In the genomic region with DNA sequence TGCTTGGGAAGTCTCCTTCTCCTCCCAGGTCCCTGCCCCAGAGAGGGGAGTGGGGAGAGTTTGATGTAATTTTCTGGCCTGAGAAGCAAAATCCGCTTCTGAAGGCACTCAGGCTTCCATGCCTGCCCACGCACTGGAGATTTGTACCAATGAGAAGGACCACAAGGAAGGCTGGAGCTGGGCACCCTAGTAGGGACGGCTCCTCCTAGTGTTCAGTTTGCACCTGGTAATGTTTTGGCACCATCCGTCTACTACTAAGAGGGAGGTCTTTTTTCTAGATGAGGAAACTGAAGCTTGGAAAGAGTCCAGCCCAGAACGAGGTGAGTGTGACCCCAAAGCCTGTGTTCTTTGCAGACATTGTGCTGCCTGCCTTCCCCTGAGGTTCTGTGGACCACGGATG, we compare ENCODE assay signal across 13 cellular contexts.
DNase-seq lines count a peak whose midpoint lies in the region; ATAC-seq, FAIRE-seq and TF ChIP-seq lines count a peak whose summit lies in the region.
"Had no signal": no experiment of that assay in that cellular context is flagged by ENCODE, and none has a peak within 500 bp of the region (broad histone marks: within the 10 kb centered on the region; RNA-seq: fewer than 3 reads in every experiment).

No MANE protein-coding gene starts in this region.

- no peaks in the 10 kb centered on the region for H3F3A ChIP-seq in MM.1S (ENCODE audit: insufficient read depth, low read length)

- H3K27me3 ChIP-seq in HepG2 (ENCODE audit: control insufficient read depth in 1 of 2, insufficient read depth in 2 of 2, low read length in 2 of 2) (peaks cover 1 to 3% of the 10 kb centered on the region in 2 experiments; a peak in 1 of 5 replicates), right lobe of liver (no peaks in the 10 kb centered on the region), MM.1S (replicated peaks; ENCODE audit: insufficient read depth, low read length) (peaks cover 5% of the 10 kb centered on the region), GM12878 (replicated peaks in 1 of 2; ENCODE audit: control insufficient read depth in 2 of 2, insufficient read depth in 2 of 2, low read length in 1 of 2) (peaks cover 0 to 4% of the 10 kb centered on the region in 2 experiments; a peak in 1 of 4 replicates), upper lobe of right lung (peaks cover 31% of the 10 kb centered on the region)
- H3K27me3 ChIP-seq: BE2C had no signal

- H3K36me3 ChIP-seq in HepG2 (replicated peaks in 1 of 2; ENCODE audit: control insufficient read depth in 1 of 2, insufficient read depth in 2 of 2, low read length in 2 of 2), result no peaks in the 10 kb centered on the region
- H3K36me3 ChIP-seq in right lobe of liver, result no peaks in the 10 kb centered on the region
- H3K36me3 ChIP-seq in MM.1S (replicated peaks; ENCODE audit: insufficient read depth, low read length), result no peaks in the 10 kb centered on the region
- H3K36me3 ChIP-seq in GM12878 (ENCODE audit: control insufficient read depth in 2 of 2, insufficient read depth in 2 of 2, low read length in 1 of 2), result no peaks in the 10 kb centered on the region
- no peaks in the 10 kb centered on the region for H3K36me3 ChIP-seq in upper lobe of right lung
- H3K36me3 ChIP-seq: BE2C, tibial artery had no signal

- POLR2A ChIA-PET in HepG2 (lab: Yijun Ruan, JAX) (no interaction called here), GM12878 (lab: Charles Lee) (no interaction called here)

- no peak for TF ChIP-seq EP300 in HepG2 (IDR thresholded peaks at IDR 0.05; ENCODE audit: low read depth in 2 of 2, low read length in 2 of 2)
- no peak for TF ChIP-seq EP300 in HepG2 (CRISPR knock-in tag; IDR thresholded peaks at IDR 0.05; ENCODE audit: borderline replicate concordance)
- TF ChIP-seq EP300 in GM12878 (IDR thresholded peaks at IDR 0.05; ENCODE audit: borderline replicate concordance in 1 of 2, control insufficient read depth in 1 of 2, low read depth in 2 of 2, low read length in 2 of 2), result no peak

- H2AFZ ChIP-seq in HepG2 (ENCODE audit: low read length) (no peak overlapping the region), MM.1S (ENCODE audit: low read length) (no peak overlapping the region), GM12878 (ENCODE audit: control insufficient read depth, low read depth, low read length) (no peak overlapping the region)

- peak; percentile 68 for ATAC-seq in HepG2
- ATAC-seq in right lobe of liver, result no peak
- no peak for ATAC-seq in GM12878
- no peak for ATAC-seq in upper lobe of right lung
- no peak for ATAC-seq in HG02798 (IDR thresholded peaks at IDR 0.05; ENCODE audit: poor library complexity, unreplicated experiment)

- RAD21 ChIA-PET in GM12878 (lab: Charles Lee; ENCODE audit: unreplicated experiment), result no interaction called here

- intact Hi-C loops in HepG2 (cut with micrococcal nuclease; ENCODE audit: unreplicated experiment) (no loop called here), right lobe of liver (cut with DNase I) (no loop called here), GM12878 (cut with micrococcal nuclease; ENCODE audit: unreplicated experiment) (no loop called here), upper lobe of right lung (cut with DNase I) (no loop called here)

- H3K4me3 ChIP-seq in HepG2 (replicated peaks in 1 of 3; ENCODE audit: insufficient read depth in 1 of 3, low read depth in 2 of 3, low read length in 3 of 3) (no peak overlapping the region), right lobe of liver (no peak overlapping the region), MM.1S (ENCODE audit: low read length) (no peak overlapping the region), GM12878 (no peak overlapping the region), upper lobe of right lung (no peak overlapping the region)
- H3K4me3 ChIP-seq: tibial artery had no signal

- DNase-seq in HepG2 (ENCODE audit: low spot score) (peak; percentile 16), right lobe of liver (no peak), MM.1S (peak; percentile 7), GM12878 (ENCODE audit: low read depth, low spot score) (no peak), upper lobe of right lung (no peak), midbrain (lab: John Stamatoyannopoulos, UW) (no peak), GF-D8 (lab: John Stamatoyannopoulos, UW) (no peak)
- DNase-seq: BE2C, immature natural killer cell, NCI-H2029 treated with DMSO at 0.1 percent for 48 hours had no signal

- no peak for FAIRE-seq in HepG2 (lab: Jason Lieb, UNC)
- no peak for FAIRE-seq in GM12878 (lab: Jason Lieb, UNC)
- FAIRE-seq: GM19239 had no signal

- no peak for TF ChIP-seq POLR2A in HepG2 (IDR thresholded peaks at IDR 0.05; ENCODE audit: insufficient read depth in 1 of 2, low read depth in 2 of 2, low read length in 2 of 2)
- TF ChIP-seq POLR2A in right lobe of liver (IDR thresholded peaks at IDR 0.05), result no peak
- TF ChIP-seq POLR2A in GM12878 (IDR thresholded peaks at IDR 0.05; ENCODE audit: low read depth, low read length), result no peak

- no peaks in the 10 kb centered on the region for H3K9me2 ChIP-seq in MM.1S (replicated peaks; ENCODE audit: insufficient read depth, low read length)

- SMC1A ChIA-PET in GM12878 (lab: Charles Lee; ENCODE audit: uncharacterized antibody, unreplicated experiment), result no interaction called here

- H3K9me3 ChIP-seq in HepG2 (ENCODE audit: low read length), result no peaks in the 10 kb centered on the region
- no peaks in the 10 kb centered on the region for H3K9me3 ChIP-seq in right lobe of liver
- no peaks in the 10 kb centered on the region for H3K9me3 ChIP-seq in MM.1S (replicated peaks; ENCODE audit: insufficient read depth, low read length)
- H3K9me3 ChIP-seq in GM12878 (replicated peaks; ENCODE audit: control insufficient read depth, insufficient read depth, low read length), result no peaks in the 10 kb centered on the region
- H3K9me3 ChIP-seq in upper lobe of right lung, result no peaks in the 10 kb centered on the region
- H3K9me3 ChIP-seq: BE2C, tibial artery had no signal

- CTCF ChIA-PET in HepG2 (lab: Yijun Ruan, JAX; ENCODE audit: low intra/inter-chr PET ratio, low total read pairs) (no interaction called here), GM12878 (lab: Yijun Ruan, JAX) (no interaction called here)

- H3K4me1 ChIP-seq in HepG2 (ENCODE audit: insufficient read depth, low read length) (no peaks in the 10 kb centered on the region), right lobe of liver (no peaks in the 10 kb centered on the region), MM.1S (ENCODE audit: low read length) (no peaks in the 10 kb centered on the region), GM12878 (ENCODE audit: control insufficient read depth, insufficient read depth, low read length) (peaks cover 4% of the 10 kb centered on the region; the same call in 1 of the 2 replicates), upper lobe of right lung (no peaks in the 10 kb centered on the region)
- H3K4me1 ChIP-seq: BE2C, tibial artery had no signal

- 0% methylated on average over 3 of the region's 6 CpGs for WGBS in HepG2 (ENCODE audit: low lambda C conversion rate)
- WGBS in right lobe of liver (ENCODE audit: insufficient coverage, low coverage, low lambda C conversion rate, missing lambda C conversion rate), result 45% methylated on average over 4 of the region's 6 CpGs
- 17% methylated on average over 6 of the region's 6 CpGs for WGBS in GM12878 (ENCODE audit: insufficient coverage, insufficient replicate concordance, low lambda C conversion rate, missing lambda C conversion rate)

- BruUV-seq in HepG2 (replicated peaks; lab: Mats Ljungman, UMichigan), result no TSS peak
- no TSS peak for BruUV-seq in GM12878 (replicated peaks; lab: Mats Ljungman, UMichigan)

- no peak overlapping the region for H3K9ac ChIP-seq in HepG2 (ENCODE audit: insufficient read depth, low read depth, low read length)
- H3K9ac ChIP-seq in MM.1S (ENCODE audit: low read length), result no peak overlapping the region
- no peak overlapping the region for H3K9ac ChIP-seq in GM12878 (ENCODE audit: control insufficient read depth, insufficient read depth, low read length)

- no peak for TF ChIP-seq RAD21 in HepG2 (CRISPR knock-in tag; IDR thresholded peaks at IDR 0.05)
- no peak for TF ChIP-seq RAD21 in GM12878 (IDR thresholded peaks at IDR 0.05; ENCODE audit: insufficient read depth, low read depth, low read length)

- H4K20me1 ChIP-seq in HepG2 (ENCODE audit: insufficient read depth, low read length), result no peaks in the 10 kb centered on the region
- no peaks in the 10 kb centered on the region for H4K20me1 ChIP-seq in MM.1S (ENCODE audit: insufficient read depth, low read length)
- no peaks in the 10 kb centered on the region for H4K20me1 ChIP-seq in GM12878 (ENCODE audit: control insufficient read depth, insufficient read depth)

- H3K4me2 ChIP-seq in HepG2 (ENCODE audit: low read depth, low read length) (no peak overlapping the region), MM.1S (ENCODE audit: low read depth, low read length) (no peak overlapping the region), GM12878 (ENCODE audit: control insufficient read depth, insufficient read depth) (no peak overlapping the region)

- TF ChIP-seq CTCF in HepG2 (CRISPR knock-in tag; IDR thresholded peaks at IDR 0.05) (peak; percentile 26; the same call in 1 of the 2 replicates), right lobe of liver (IDR thresholded peaks at IDR 0.05) (peak in 1 of 4 donors; percentile 8), MM.1S (IDR thresholded peaks at IDR 0.05; ENCODE audit: low read length) (peak; percentile 38), GM12878 (IDR thresholded peaks at IDR 0.05 in 2 of 3, conservative IDR thresholded peaks at IDR 0.05 in 1 of 3; ENCODE audit: control insufficient read depth in 2 of 3, extremely low read depth in 1 of 3, insufficient read depth in 1 of 3, low read depth in 3 of 3, low read length in 3 of 3) (peak in 2 of 3 experiments; percentile 20 to 32; a peak in 2 of 6 replicates), upper lobe of right lung (IDR thresholded peaks at IDR 0.05) (peak; percentile 5)

- H3K27ac ChIP-seq in HepG2 (ENCODE audit: extremely low read length, insufficient read depth, low read length), result no peak overlapping the region
- H3K27ac ChIP-seq in right lobe of liver, result no peak overlapping the region
- H3K27ac ChIP-seq in MM.1S (ENCODE audit: low read length), result no peak overlapping the region
- no peak overlapping the region for H3K27ac ChIP-seq in GM12878 (ENCODE audit: control insufficient read depth, insufficient read depth)
- no peak overlapping the region for H3K27ac ChIP-seq in upper lobe of right lung
- H3K27ac ChIP-seq: tibial artery had no signal

- no peaks in the 10 kb centered on the region for H3K79me2 ChIP-seq in HepG2 (ENCODE audit: insufficient read depth, low read length)
- no peaks in the 10 kb centered on the region for H3K79me2 ChIP-seq in MM.1S (ENCODE audit: low read length)
- no peaks in the 10 kb centered on the region for H3K79me2 ChIP-seq in GM12878 (ENCODE audit: control insufficient read depth, insufficient read depth, low read length)

- in situ Hi-C loops in HepG2 (cut with HindIII; ENCODE audit: extremely low pct_ligation_motif_present, low pct_unique_long_range_greater_than_20kb) (no loop called here), GM12878 (cut with MboI) (no loop called here)

TF ChIP-seq in HepG2, 621 proteins besides CTCF, POLR2A, EP300 and RAD21 (continues in another document):
- no peak for TF ChIP-seq PLRG1 (conservative IDR thresholded peaks at IDR 0.05)

Comparison
In these comparisons a context has a peak if more than half of its experiments do, and no peak if none do; other contexts are left out.
1. DNase-seq: peak in HepG2 (single experiment) and MM.1S (single experiment); none in right lobe of liver (0 of 3), GM12878 (single experiment), upper lobe of right lung (single experiment), midbrain (single experiment) and GF-D8 (single experiment).
2. Of the 75 proteins assayed by ChIP-seq in both HepG2 and GM12878: peak only in HepG2: none; only in GM12878: none; in both: CTCF; in neither: 74.